Comparison of ENCODE assay signal across 17 cellular contexts in the genomic region with DNA sequence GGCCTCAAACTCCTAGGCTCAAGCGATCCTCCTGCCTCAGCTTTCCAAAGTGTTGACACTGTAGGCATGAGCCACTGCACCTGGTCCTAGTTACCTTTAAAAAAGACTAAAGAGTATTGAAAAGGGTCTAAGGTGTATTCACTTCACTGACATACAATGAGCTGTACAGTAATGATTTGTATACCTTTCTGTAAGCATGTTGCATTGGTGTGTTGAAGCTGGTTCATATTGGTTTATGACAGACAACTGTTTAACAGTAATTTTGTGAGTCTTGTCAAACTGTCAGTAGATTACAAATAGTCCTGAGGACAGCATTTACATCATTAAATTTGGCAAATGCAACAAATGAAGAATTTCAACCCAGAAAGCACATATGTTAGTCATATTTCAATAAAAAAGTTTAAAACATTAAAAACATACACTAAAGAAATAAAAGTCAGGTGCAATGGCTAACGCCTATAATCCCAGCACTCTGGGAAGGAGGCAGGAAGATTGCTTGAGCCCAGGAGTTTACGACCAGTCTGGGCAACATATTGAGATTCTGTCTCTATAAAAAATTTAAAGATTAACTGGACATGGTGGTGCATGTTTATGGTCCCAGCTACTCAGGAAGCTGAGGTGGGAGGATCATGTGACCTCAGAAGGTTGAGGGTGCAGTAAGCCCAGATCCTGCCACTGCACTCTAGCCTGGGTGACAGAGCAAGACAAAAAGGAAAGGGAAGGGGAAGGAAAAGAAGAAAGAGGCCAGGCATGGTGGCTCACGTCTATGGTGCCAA.
"Had no signal": no experiment of that assay in that cellular context is flagged by ENCODE, and none has a peak within 500 bp of the region (broad histone marks: within the 10 kb centered on the region; RNA-seq: fewer than 3 reads in every experiment).

No MANE protein-coding gene starts in this region.

- H3K4me1 ChIP-seq: body of pancreas, gastrocnemius medialis, left lung, prostate gland, suprapubic skin, vagina had no signal

- DNase-seq: activated CD4-positive, alpha-beta T cell treated with anti-CD3 and anti-CD28 coated beads, Interleukin-2, amount 50 U/mL, for 48 hours; activated naive CD4-positive, alpha-beta T cell; activated T-cell treated with anti-CD3 and anti-CD28 coated beads for 4 hours; body of pancreas; gastrocnemius medialis; head of caudate nucleus; kidney; left lung; right cardiac atrium; stimulated activated naive CD8-positive, alpha-beta T cell treated with anti-CD3 and anti-CD28 coated beads, Interleukin-15, amount 100 ng/mL, for 72 hours; T-helper 17 cell; trophoblast cell had no signal

- H3K4me3 ChIP-seq: body of pancreas, gastrocnemius medialis, left lung, prostate gland, suprapubic skin, vagina had no signal

- H3K27me3 ChIP-seq: body of pancreas, gastrocnemius medialis, left lung, suprapubic skin, vagina had no signal

- H3K27me3 Mint-ChIP-seq: natural killer cell treated with Interleukin-12 subunit alpha and Interleukin-12 subunit beta and Interleukin-15 and Interleukin-18, amount 100 ng/mL, for 72 hours; stimulated activated naive CD8-positive, alpha-beta T cell treated with anti-CD3 and anti-CD28 coated beads, Interleukin-15, amount 100 ng/mL, for 72 hours; T-helper 17 cell had no signal

- H3K27ac Mint-ChIP-seq: activated T-helper 1 cell treated with anti-CD3 and anti-CD28 coated beads, Interleukin-12 subunit alpha, Interleukin-12 subunit beta, Interleukin-2, Interleukin-4 antibody, amounts not matched to agents 30 ng/mL and 10 ng/mL and 1 ng/mL, durations not matched to agents 14 hours and 24 hours and 36 hours; natural killer cell treated with Interleukin-12 subunit alpha and Interleukin-12 subunit beta and Interleukin-15 and Interleukin-18, amount 100 ng/mL, for 72 hours; stimulated activated naive CD8-positive, alpha-beta T cell treated with anti-CD3 and anti-CD28 coated beads, Interleukin-15, amount 100 ng/mL, for 72 hours; T-helper 17 cell had no signal

- H3K9me3 ChIP-seq: body of pancreas, gastrocnemius medialis, left lung, prostate gland, suprapubic skin, vagina had no signal

- H3K27ac ChIP-seq: body of pancreas, gastrocnemius medialis, left lung, prostate gland, suprapubic skin, vagina had no signal

- H3K4me3 Mint-ChIP-seq: activated T-helper 1 cell treated with anti-CD3 and anti-CD28 coated beads, Interleukin-12 subunit alpha, Interleukin-12 subunit beta, Interleukin-2, Interleukin-4 antibody, amounts not matched to agents 30 ng/mL and 10 ng/mL and 1 ng/mL, durations not matched to agents 14 hours and 24 hours and 36 hours; natural killer cell treated with Interleukin-12 subunit alpha and Interleukin-12 subunit beta and Interleukin-15 and Interleukin-18, amount 100 ng/mL, for 72 hours; stimulated activated naive CD8-positive, alpha-beta T cell treated with anti-CD3 and anti-CD28 coated beads, Interleukin-15, amount 100 ng/mL, for 72 hours; T-helper 17 cell had no signal

- H3K9me3 Mint-ChIP-seq: activated T-helper 1 cell treated with anti-CD3 and anti-CD28 coated beads, Interleukin-12 subunit alpha, Interleukin-12 subunit beta, Interleukin-2, Interleukin-4 antibody, amounts not matched to agents 30 ng/mL and 10 ng/mL and 1 ng/mL, durations not matched to agents 14 hours and 24 hours and 36 hours; natural killer cell treated with Interleukin-12 subunit alpha and Interleukin-12 subunit beta and Interleukin-15 and Interleukin-18, amount 100 ng/mL, for 72 hours; stimulated activated naive CD8-positive, alpha-beta T cell treated with anti-CD3 and anti-CD28 coated beads, Interleukin-15, amount 100 ng/mL, for 72 hours had no signal

- ATAC-seq: body of pancreas; gastrocnemius medialis; left lung; natural killer cell treated with Interleukin-12 subunit alpha and Interleukin-12 subunit beta and Interleukin-15 and Interleukin-18, amount 100 ng/mL, for 72 hours; right cardiac atrium; stimulated activated naive CD8-positive, alpha-beta T cell treated with anti-CD3 and anti-CD28 coated beads, Interleukin-15, amount 100 ng/mL, for 72 hours; T-helper 17 cell had no signal

- H3K36me3 ChIP-seq: prostate gland had no signal
